In the genomic region with DNA sequence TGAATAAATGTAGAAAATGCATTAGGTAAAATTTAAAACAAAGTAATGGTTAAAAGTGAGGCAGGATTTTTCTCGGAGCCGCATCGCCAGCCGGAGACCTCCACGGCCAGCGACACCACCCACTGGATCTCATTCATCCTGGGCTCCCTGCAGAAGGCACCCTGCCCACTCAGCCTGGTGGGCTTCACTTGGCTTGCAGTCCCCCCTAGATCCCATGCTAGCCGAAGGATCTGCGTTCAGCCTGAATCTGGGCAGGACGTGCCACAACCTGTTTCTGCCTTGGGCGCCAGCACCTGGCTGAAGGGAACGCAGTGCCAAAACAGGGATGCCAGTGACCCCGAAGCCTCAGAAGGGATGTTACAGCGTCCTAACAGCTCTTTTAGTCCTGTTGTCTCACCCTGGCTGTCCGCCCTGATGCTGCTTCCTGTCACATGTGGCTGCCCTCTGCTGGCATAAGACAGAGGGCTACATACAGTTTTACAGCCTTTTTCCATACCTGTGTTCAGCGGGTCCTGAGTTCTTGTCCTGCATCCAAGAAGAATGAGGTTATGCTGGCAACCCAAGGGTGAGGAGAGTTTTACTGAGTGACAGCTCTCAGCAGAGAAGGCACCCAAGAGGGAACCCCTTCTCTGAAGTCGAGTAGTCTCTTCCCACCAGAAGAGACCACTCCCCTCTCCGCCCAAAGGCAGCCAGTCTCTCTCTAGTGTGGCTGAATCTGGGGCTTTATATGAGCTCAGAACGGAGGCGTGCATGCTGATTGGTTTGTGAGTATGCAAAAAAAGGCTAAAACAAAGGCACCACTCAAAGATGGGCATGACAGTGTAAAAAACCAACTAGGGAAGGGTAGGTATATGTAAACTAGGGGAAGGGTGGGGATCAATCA, we compare ENCODE assay signal across 1 cellular context.
TF ChIP-seq lines count a peak whose summit lies in the region.

No MANE protein-coding gene starts in this region.

TF ChIP-seq in GM12878, 131 proteins besides CTCF, POLR2A, EP300 and RAD21:
- TF ChIP-seq NFYA (IDR thresholded peaks at IDR 0.05; ENCODE audit: borderline replicate concordance, low read depth, low read length), result no peak
- TF ChIP-seq SMC3 (IDR thresholded peaks at IDR 0.05; ENCODE audit: borderline replicate concordance, low read length), result peak; percentile 19; the same call in 1 of the 2 replicates
